9 cellular contexts compared by ENCODE assay signal in genomic region chr11:17864478-17864941, GRCh38.
DNase-seq lines count a peak whose midpoint lies in the region; ATAC-seq and TF ChIP-seq lines count a peak whose summit lies in the region.
"Had no signal": no experiment of that assay in that cellular context is flagged by ENCODE, and none has a peak within 500 bp of the region (broad histone marks: within the 10 kb centered on the region; RNA-seq: fewer than 3 reads in every experiment).

No MANE protein-coding gene starts in this region.

- H3K27me3 Mint-ChIP-seq in activated CD4-positive, alpha-beta memory T cell treated with anti-CD3 and anti-CD28 coated beads, Interleukin-2, amount 10 ng/mL, durations not matched to agents 7 days and 5 days, result no peaks in the 10 kb centered on the region
- no peaks in the 10 kb centered on the region for H3K27me3 Mint-ChIP-seq in CD4-positive, alpha-beta T cell

- intact Hi-C loops in HCT116 (cut with micrococcal nuclease) (no loop called here), lower lobe of right lung (cut with DNase I) (no loop called here)
- intact Hi-C loops in CD4-positive, alpha-beta T cell (cut with DNase I, micrococcal nuclease), result no loop called here

- H3K4me3 ChIP-seq in HCT116 (replicated peaks in 1 of 2; ENCODE audit: low read depth in 1 of 2, low read length in 2 of 2), result no peak overlapping the region
- no peak overlapping the region for H3K4me3 ChIP-seq in lower lobe of right lung

- H3K27ac ChIP-seq in HCT116 (ENCODE audit: low read depth, low read length) (no peak overlapping the region), lower lobe of right lung (no peak overlapping the region)
- no peak overlapping the region for H3K27ac ChIP-seq in CD4-positive, alpha-beta T cell (ENCODE audit: low read depth, low read length)

- H3K9me3 ChIP-seq in HCT116 (ENCODE audit: control insufficient read depth in 1 of 2, insufficient read depth in 1 of 2, low read depth in 1 of 2, low read length in 2 of 2), result no peaks in the 10 kb centered on the region
- H3K9me3 ChIP-seq in lower lobe of right lung, result no peaks in the 10 kb centered on the region
- no peaks in the 10 kb centered on the region for H3K9me3 ChIP-seq in CD4-positive, alpha-beta T cell (ENCODE audit: control insufficient read depth, low read length)

- TF ChIP-seq POLR2A in HCT116 (IDR thresholded peaks at IDR 0.05; ENCODE audit: borderline replicate concordance, extremely low read depth, insufficient read depth, insufficient read length), result no peak

- peak; percentile 16 to 78 (median 76); a peak in 5 of 6 replicates for TF ChIP-seq CTCF in HCT116 (IDR thresholded peaks at IDR 0.05 in 2 of 3, conservative IDR thresholded peaks at IDR 0.05 in 1 of 3; ENCODE audit: borderline replicate concordance in 1 of 3, insufficient read depth in 1 of 3, low read depth in 2 of 3, low read length in 2 of 3)
- TF ChIP-seq CTCF in lower lobe of right lung (IDR thresholded peaks at IDR 0.05), result peak; percentile 41
- TF ChIP-seq CTCF in CD4-positive, alpha-beta T cell (IDR thresholded peaks at IDR 0.05), result no peak

- CTCF ChIA-PET in HCT116 (lab: Charles Lee), result interaction anchor here (0.7 to 1.5 kb wide), 7 partner anchors 10 to 114 kb away, joined by 3 to 9 read pairs (median 4); no protein-coding TSS in a partner anchor
- CTCF ChIA-PET in activated CD4-positive, alpha-beta memory T cell treated with anti-CD3 and anti-CD28 coated beads, Interleukin-2, amount 10 ng/mL, durations not matched to agents 7 days and 5 days (lab: Charles Lee), result interaction anchor here (0.6 to 1.3 kb wide), 6 partner anchors 10 to 180 kb away, joined by 3 to 4 read pairs (median 3); no protein-coding TSS in a partner anchor
- CTCF ChIA-PET in CD4-positive, alpha-beta T cell (lab: Charles Lee), result interaction anchor here (1.0 kb wide), 1 partner anchor 11 kb away, joined by 3 read pairs; no protein-coding TSS in a partner anchor

- H3K79me2 ChIP-seq in HCT116 (ENCODE audit: insufficient read depth, low read length), result no peaks in the 10 kb centered on the region

- H3K4me1 Mint-ChIP-seq in activated CD4-positive, alpha-beta memory T cell treated with anti-CD3 and anti-CD28 coated beads, Interleukin-2, amount 10 ng/mL, durations not matched to agents 7 days and 5 days, result no peaks in the 10 kb centered on the region
- peaks cover 4% of the 10 kb centered on the region for H3K4me1 Mint-ChIP-seq in CD4-positive, alpha-beta T cell (ENCODE audit: low read depth)

- H4K20me1 ChIP-seq in HCT116 (ENCODE audit: insufficient read depth), result no peaks in the 10 kb centered on the region

- POLR2A ChIA-PET in HCT116 (lab: Charles Lee), result no interaction called here
- POLR2A ChIA-PET in activated CD4-positive, alpha-beta memory T cell treated with anti-CD3 and anti-CD28 coated beads, Interleukin-2, amount 10 ng/mL, durations not matched to agents 7 days and 5 days (lab: Charles Lee), result no interaction called here
- POLR2A ChIA-PET in CD4-positive, alpha-beta T cell (lab: Charles Lee), result no interaction called here

- peak; percentile 87 for ATAC-seq in HCT116
- peak in 1 of 2 donors; percentile 48 for ATAC-seq in lower lobe of right lung
- ATAC-seq in CD4-positive, alpha-beta T cell (ENCODE audit: poor library complexity), result no peak

- BruUV-seq in HCT116 (replicated peaks; lab: Mats Ljungman, UMichigan), result no TSS peak

- no peaks in the 10 kb centered on the region for H3K9me2 ChIP-seq in HCT116 (ENCODE audit: insufficient read depth)

- H3K36me3 Mint-ChIP-seq in activated CD4-positive, alpha-beta memory T cell treated with anti-CD3 and anti-CD28 coated beads, Interleukin-2, amount 10 ng/mL, durations not matched to agents 7 days and 5 days (ENCODE audit: low read depth), result peaks cover 6% of the 10 kb centered on the region
- peaks cover 80% of the 10 kb centered on the region for H3K36me3 Mint-ChIP-seq in CD4-positive, alpha-beta T cell (ENCODE audit: low read depth)

- no peak overlapping the region for H3K4me3 Mint-ChIP-seq in activated CD4-positive, alpha-beta memory T cell treated with anti-CD3 and anti-CD28 coated beads, Interleukin-2, amount 10 ng/mL, durations not matched to agents 7 days and 5 days
- no peak overlapping the region for H3K4me3 Mint-ChIP-seq in CD4-positive, alpha-beta T cell

- H3K27ac Mint-ChIP-seq in activated CD4-positive, alpha-beta memory T cell treated with anti-CD3 and anti-CD28 coated beads, Interleukin-2, amount 10 ng/mL, durations not matched to agents 7 days and 5 days, result no peak overlapping the region
- no peak overlapping the region for H3K27ac Mint-ChIP-seq in CD4-positive, alpha-beta T cell

- no peak overlapping the region for H3K4me2 ChIP-seq in HCT116 (ENCODE audit: low read length)

- TF ChIP-seq RAD21 in HCT116 (IDR thresholded peaks at IDR 0.05; ENCODE audit: low read depth), result no peak

- H3K9me3 Mint-ChIP-seq in activated CD4-positive, alpha-beta memory T cell treated with anti-CD3 and anti-CD28 coated beads, Interleukin-2, amount 10 ng/mL, durations not matched to agents 7 days and 5 days, result peaks cover 6% of the 10 kb centered on the region
- H3K9me3 Mint-ChIP-seq in CD4-positive, alpha-beta T cell, result no peaks in the 10 kb centered on the region

- H3K27me3 ChIP-seq in HCT116 (ENCODE audit: insufficient read depth, low read length), result no peaks in the 10 kb centered on the region
- H3K27me3 ChIP-seq in lower lobe of right lung (ENCODE audit: low read depth), result no peaks in the 10 kb centered on the region
- no peaks in the 10 kb centered on the region for H3K27me3 ChIP-seq in CD4-positive, alpha-beta T cell (ENCODE audit: control insufficient read depth, insufficient read depth, low read length)

- no peak overlapping the region for H2AFZ ChIP-seq in HCT116 (ENCODE audit: low read depth, low read length, poor library complexity, severe bottlenecking)

- no peak overlapping the region for H3K9ac ChIP-seq in HCT116 (ENCODE audit: low read length)

- RAD21 ChIA-PET in HCT116 (lab: Charles Lee; ENCODE audit: low non-redundant PET in 1 of 2, low total read pairs in 2 of 2, uncharacterized antibody in 2 of 2, unreplicated experiment in 2 of 2), result no interaction called here

- H3K36me3 ChIP-seq in HCT116 (ENCODE audit: control insufficient read depth in 1 of 2, insufficient read depth in 2 of 2, low read length in 2 of 2) (no peaks in the 10 kb centered on the region), lower lobe of right lung (no peaks in the 10 kb centered on the region)

- peak; percentile 35 for DNase-seq in ELF-1 (ENCODE audit: low read depth, low spot score)
- no peak for DNase-seq in HCT116 (ENCODE audit: low read depth, low spot score)
- peak; percentile 26 for DNase-seq in activated CD4-positive, alpha-beta memory T cell treated with anti-CD3 and anti-CD28 coated beads, Interleukin-2, amount 10 ng/mL, durations not matched to agents 7 days and 5 days
- no peak for DNase-seq in lower lobe of right lung
- DNase-seq in ureter (ENCODE audit: low spot score), result no peak
- no peak for DNase-seq in islet precursor cell
- no peak for DNase-seq in activated CD8-positive, alpha-beta memory T cell treated with anti-CD3 and anti-CD28 coated beads for 24 hours
- no peak for DNase-seq in CD4-positive, alpha-beta T cell
- DNase-seq: NCI-H1436 had no signal

- H3K4me1 ChIP-seq in HCT116 (ENCODE audit: control insufficient read depth in 1 of 2, insufficient read depth in 2 of 2, low read length in 2 of 2) (no peaks in the 10 kb centered on the region), lower lobe of right lung (no peaks in the 10 kb centered on the region)

TF ChIP-seq in HCT116, 20 proteins besides CTCF, POLR2A, EP300 and RAD21:
- TF ChIP-seq EGR1 (IDR thresholded peaks at IDR 0.05; ENCODE audit: low read depth) (no peak), CEBPB (IDR thresholded peaks at IDR 0.05; ENCODE audit: low read depth) (no peak), SP1 (IDR thresholded peaks at IDR 0.05; ENCODE audit: low read depth) (no peak), FOSL1 (IDR thresholded peaks at IDR 0.05; ENCODE audit: low read depth) (no peak), CBX3 (IDR thresholded peaks at IDR 0.05; ENCODE audit: low read depth) (no peak), EZH2phosphoT487 (IDR thresholded peaks at IDR 0.05; ENCODE audit: borderline replicate concordance) (no peak)

Comparison
In these comparisons a context has a peak if more than half of its experiments do, and no peak if none do; other contexts are left out.
1. DNase-seq: peak in ELF-1 (single experiment) and activated CD4-positive, alpha-beta memory T cell treated with anti-CD3 and anti-CD28 coated beads, Interleukin-2, amount 10 ng/mL, durations not matched to agents 7 days and 5 days (single experiment); none in HCT116 (single experiment), lower lobe of right lung (single experiment), ureter (single experiment), islet precursor cell (single experiment), activated CD8-positive, alpha-beta memory T cell treated with anti-CD3 and anti-CD28 coated beads for 24 hours (single experiment) and CD4-positive, alpha-beta T cell (0 of 10).